ENCODE assay signal across 8 cellular contexts in genomic region chr14:89276424-89276975, GRCh38.
A peak's percentile ranks its signal among the peaks of the same experiment; 100 is the strongest.
DNase-seq lines count a peak whose midpoint lies in the region; ATAC-seq and TF ChIP-seq lines count a peak whose summit lies in the region.

No MANE protein-coding gene starts in this region.

- H3K27me3 ChIP-seq in neutrophil (no peaks in the 10 kb centered on the region), right atrium auricular region (no peaks in the 10 kb centered on the region)

- TF ChIP-seq CTCF in AG10803 (conservative IDR thresholded peaks at IDR 0.05; ENCODE audit: low read length) (no peak), neutrophil (IDR thresholded peaks at IDR 0.05) (no peak), right atrium auricular region (IDR thresholded peaks at IDR 0.05) (no peak)

- peak overlapping the region; percentile 78 for H3K27ac ChIP-seq in neutrophil
- no peak overlapping the region for H3K27ac ChIP-seq in right atrium auricular region

- peak; percentile 8 for DNase-seq in AG10803 (ENCODE audit: low read depth)
- peak; percentile 58 for DNase-seq in GM19240 (ENCODE audit: insufficient read length, low spot score)
- peak; percentile 33 to 37 for DNase-seq in activated CD8-positive, alpha-beta memory T cell treated with anti-CD3 and anti-CD28 coated beads for 4 hours (ENCODE audit: low read depth in 2 of 2)
- no peak for DNase-seq in mesenteric fat pad (ENCODE audit: low spot score)
- no peak for DNase-seq in NAMALWA (ENCODE audit: low spot score)
- DNase-seq in right atrium auricular region (ENCODE audit: low spot score), result no peak

- H3K4me3 ChIP-seq in AG10803 (ENCODE audit: low read length) (no peak overlapping the region), neutrophil (ENCODE audit: low read depth in 1 of 2, low read length in 1 of 2) (no peak overlapping the region), right atrium auricular region (no peak overlapping the region)

- H3K9me3 ChIP-seq in neutrophil, result no peaks in the 10 kb centered on the region
- H3K9me3 ChIP-seq in right atrium auricular region, result no peaks in the 10 kb centered on the region

- peak; percentile 91 for ATAC-seq in HG03280 (IDR thresholded peaks at IDR 0.05; ENCODE audit: unreplicated experiment)

- H3K4me1 ChIP-seq in neutrophil (ENCODE audit: control insufficient read depth in 1 of 2, insufficient read depth in 1 of 2, low read depth in 1 of 2, low read length in 1 of 2), result peaks cover 26 to 31% of the 10 kb centered on the region in 2 experiments
- no peaks in the 10 kb centered on the region for H3K4me1 ChIP-seq in right atrium auricular region

- H3K36me3 ChIP-seq in neutrophil (peaks cover 18% of the 10 kb centered on the region), right atrium auricular region (peaks cover 8% of the 10 kb centered on the region)

Comparison
In these comparisons a context has a peak if more than half of its experiments do, and no peak if none do; other contexts are left out.
1. DNase-seq: peak in AG10803 (single experiment), GM19240 (single experiment) and activated CD8-positive, alpha-beta memory T cell treated with anti-CD3 and anti-CD28 coated beads for 4 hours (2 of 2); none in mesenteric fat pad (single experiment), NAMALWA (single experiment) and right atrium auricular region (single experiment).